Comparison of ENCODE assay signal across 23 cellular contexts in the genomic region with DNA sequence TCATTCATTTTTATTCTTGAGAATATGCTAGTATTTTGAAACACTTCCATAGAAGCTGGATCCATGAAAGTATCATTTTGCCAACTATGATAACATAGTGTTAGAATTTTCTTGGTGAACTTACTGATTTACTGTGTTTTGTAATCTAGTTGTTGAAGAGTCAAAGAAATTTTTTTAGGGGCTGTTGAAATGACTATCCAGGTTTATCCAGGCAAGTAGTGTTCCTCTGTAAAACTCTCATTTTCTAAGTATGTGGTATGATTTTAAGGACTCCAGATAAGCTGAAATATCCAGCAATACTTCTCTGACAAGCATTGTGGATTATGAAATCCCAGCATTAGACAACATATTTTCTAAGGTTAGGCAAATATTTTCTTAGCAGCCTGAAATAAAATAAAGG.
"Had no signal": no experiment of that assay in that cellular context is flagged by ENCODE, and none has a peak within 500 bp of the region (broad histone marks: within the 10 kb centered on the region; RNA-seq: fewer than 3 reads in every experiment).

No MANE protein-coding gene starts in this region.

- FAIRE-seq: endometrium, islet of Langerhans, keratinocyte had no signal

- H3K4me3 ChIP-seq: coronary artery, esophagus squamous epithelium, gastrocnemius medialis, heart right ventricle, left lung, lower lobe of right lung, mucosa of descending colon had no signal

- DNase-seq: effector CD8-positive, alpha-beta T cell; effector memory CD8-positive, alpha-beta T cell; endodermal cell; erythroblast; esophagus squamous epithelium; foreskin fibroblast; foreskin melanocyte; gastrocnemius medialis; glutamatergic neuron; head of caudate nucleus; heart right ventricle; hippocampal formation; left cardiac atrium; left lung; left ventricle myocardium superior; lower lobe of right lung; mesenchymal stem cell; mucosa of descending colon; naive B cell had no signal
